In genomic region chr20:44354979-44355502, GRCh38 we compare ENCODE assay signal across 1 cellular context.
TF ChIP-seq lines count a peak whose summit lies in the region.

No MANE protein-coding gene starts in this region.

TF ChIP-seq in HepG2, 621 proteins besides CTCF, POLR2A, EP300 and RAD21 (continued from another document and continues in another):
- TF ChIP-seq RARA (CRISPR knock-in tag; IDR thresholded peaks at IDR 0.05) = no peak
- TF ChIP-seq RBM22 (optimal IDR thresholded peaks at IDR 0.05; ENCODE audit: low read length) = no peak
- TF ChIP-seq NFKBIZ (CRISPR knock-in tag; IDR thresholded peaks at IDR 0.05) = no peak
- TF ChIP-seq FLYWCH1 (CRISPR knock-in tag; IDR thresholded peaks at IDR 0.05) = no peak
- TF ChIP-seq HNF4A (CRISPR knock-in tag; IDR thresholded peaks at IDR 0.05) = no peak; the same call in 1 of the 2 replicates
- no peak for TF ChIP-seq ZNF749 (CRISPR knock-in tag; IDR thresholded peaks at IDR 0.05; ENCODE audit: borderline replicate concordance)
- TF ChIP-seq PAX8 (CRISPR knock-in tag; IDR thresholded peaks at IDR 0.05; ENCODE audit: borderline replicate concordance) = no peak
- TF ChIP-seq ADNP (CRISPR knock-in tag; IDR thresholded peaks at IDR 0.05) = peak; percentile 69; the same call in 1 of the 2 replicates
- peak; percentile 68; the same call in 1 of the 2 replicates for TF ChIP-seq MYPOP (CRISPR knock-in tag; IDR thresholded peaks at IDR 0.05)
- TF ChIP-seq ZNF446 (CRISPR knock-in tag; IDR thresholded peaks at IDR 0.05) = 0 out of 2 replicates have a peak, but pooled peaks have one; percentile 34
- no peak for TF ChIP-seq ZNF335 (CRISPR knock-in tag; IDR thresholded peaks at IDR 0.05)
- TF ChIP-seq HMGXB4 (CRISPR knock-in tag; IDR thresholded peaks at IDR 0.05; ENCODE audit: borderline replicate concordance in 1 of 2, low read depth in 1 of 2) = no peak
- TF ChIP-seq, protein P1, sequence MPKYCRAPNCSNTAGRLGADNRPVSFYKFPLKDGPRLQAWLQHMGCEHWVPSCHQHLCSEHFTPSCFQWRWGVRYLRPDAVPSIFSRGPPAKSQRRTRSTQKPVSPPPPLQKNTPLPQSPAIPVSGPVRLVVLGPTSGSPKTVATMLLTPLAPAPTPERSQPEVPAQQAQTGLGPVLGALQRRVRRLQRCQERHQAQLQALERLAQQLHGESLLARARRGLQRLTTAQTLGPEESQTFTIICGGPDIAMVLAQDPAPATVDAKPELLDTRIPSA (CRISPR knock-in tag; IDR thresholded peaks at IDR 0.05; ENCODE audit: borderline replicate concordance) = no peak
- 0 out of 2 replicates have a peak, but pooled peaks have one; percentile 77 for TF ChIP-seq FOXO4 (CRISPR knock-in tag; conservative IDR thresholded peaks at IDR 0.05)
- no peak for TF ChIP-seq FOXK1 (CRISPR knock-in tag; IDR thresholded peaks at IDR 0.05; ENCODE audit: borderline replicate concordance, low read depth)
- TF ChIP-seq SNRNP70 (IDR thresholded peaks at IDR 0.05; ENCODE audit: low read depth, low read length) = no peak
- TF ChIP-seq KLF9 (CRISPR knock-in tag; IDR thresholded peaks at IDR 0.05; ENCODE audit: low read depth) = no peak
- TF ChIP-seq ZNF331 (CRISPR knock-in tag; IDR thresholded peaks at IDR 0.05) = peak; percentile 14; the same call in 1 of the 2 replicates
- no peak; the same call in 1 of the 2 replicates for TF ChIP-seq KLF6 (CRISPR knock-in tag; IDR thresholded peaks at IDR 0.05)
- no peak for TF ChIP-seq FOXM1 (CRISPR knock-in tag; IDR thresholded peaks at IDR 0.05)
- TF ChIP-seq KLF12 (CRISPR knock-in tag; IDR thresholded peaks at IDR 0.05; ENCODE audit: borderline replicate concordance) = no peak
- TF ChIP-seq ZKSCAN1 (IDR thresholded peaks at IDR 0.05; ENCODE audit: low read length) = peak; percentile 90
- TF ChIP-seq ZNF589 (CRISPR knock-in tag; conservative IDR thresholded peaks at IDR 0.05) = no peak; the same call in 1 of the 2 replicates
- no peak for TF ChIP-seq TBX2 (CRISPR knock-in tag; IDR thresholded peaks at IDR 0.05; ENCODE audit: borderline replicate concordance)
- TF ChIP-seq ZNF207 (IDR thresholded peaks at IDR 0.05; ENCODE audit: borderline replicate concordance) = no peak
- no peak for TF ChIP-seq ZNF841 (CRISPR knock-in tag; IDR thresholded peaks at IDR 0.05; ENCODE audit: borderline replicate concordance)
- TF ChIP-seq, protein P2, sequence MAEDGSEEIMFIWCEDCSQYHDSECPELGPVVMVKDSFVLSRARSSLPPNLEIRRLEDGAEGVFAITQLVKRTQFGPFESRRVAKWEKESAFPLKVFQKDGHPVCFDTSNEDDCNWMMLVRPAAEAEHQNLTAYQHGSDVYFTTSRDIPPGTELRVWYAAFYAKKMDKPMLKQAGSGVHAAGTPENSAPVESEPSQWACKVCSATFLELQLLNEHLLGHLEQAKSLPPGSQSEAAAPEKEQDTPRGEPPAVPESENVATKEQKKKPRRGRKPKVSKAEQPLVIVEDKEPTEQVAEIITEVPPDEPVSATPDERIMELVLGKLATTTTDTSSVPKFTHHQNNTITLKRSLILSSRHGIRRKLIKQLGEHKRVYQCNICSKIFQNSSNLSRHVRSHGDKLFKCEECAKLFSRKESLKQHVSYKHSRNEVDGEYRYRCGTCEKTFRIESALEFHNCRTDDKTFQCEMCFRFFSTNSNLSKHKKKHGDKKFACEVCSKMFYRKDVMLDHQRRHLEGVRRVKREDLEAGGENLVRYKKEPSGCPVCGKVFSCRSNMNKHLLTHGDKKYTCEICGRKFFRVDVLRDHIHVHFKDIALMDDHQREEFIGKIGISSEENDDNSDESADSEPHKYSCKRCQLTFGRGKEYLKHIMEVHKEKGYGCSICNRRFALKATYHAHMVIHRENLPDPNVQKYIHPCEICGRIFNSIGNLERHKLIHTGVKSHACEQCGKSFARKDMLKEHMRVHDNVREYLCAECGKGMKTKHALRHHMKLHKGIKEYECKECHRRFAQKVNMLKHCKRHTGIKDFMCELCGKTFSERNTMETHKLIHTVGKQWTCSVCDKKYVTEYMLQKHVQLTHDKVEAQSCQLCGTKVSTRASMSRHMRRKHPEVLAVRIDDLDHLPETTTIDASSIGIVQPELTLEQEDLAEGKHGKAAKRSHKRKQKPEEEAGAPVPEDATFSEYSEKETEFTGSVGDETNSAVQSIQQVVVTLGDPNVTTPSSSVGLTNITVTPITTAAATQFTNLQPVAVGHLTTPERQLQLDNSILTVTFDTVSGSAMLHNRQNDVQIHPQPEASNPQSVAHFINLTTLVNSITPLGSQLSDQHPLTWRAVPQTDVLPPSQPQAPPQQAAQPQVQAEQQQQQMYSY (CRISPR knock-in tag; IDR thresholded peaks at IDR 0.05) = no peak
- no peak for TF ChIP-seq ZFP90 (CRISPR knock-in tag; IDR thresholded peaks at IDR 0.05; ENCODE audit: borderline replicate concordance)
- TF ChIP-seq ZNF101 (CRISPR knock-in tag; IDR thresholded peaks at IDR 0.05; ENCODE audit: borderline replicate concordance, low read depth) = no peak
- TF ChIP-seq ZNF569 (CRISPR knock-in tag; IDR thresholded peaks at IDR 0.05; ENCODE audit: borderline replicate concordance) = 0 out of 2 replicates have a peak, but pooled peaks have one; percentile 27
- TF ChIP-seq U2AF1 (optimal IDR thresholded peaks at IDR 0.05; ENCODE audit: low read depth, low read length) = no peak
- TF ChIP-seq HIC2 (CRISPR knock-in tag; IDR thresholded peaks at IDR 0.05; ENCODE audit: low read depth) = no peak
- TF ChIP-seq ATRX (CRISPR knock-in tag; IDR thresholded peaks at IDR 0.05; ENCODE audit: borderline replicate concordance) = no peak
- no peak for TF ChIP-seq ZNF350 (CRISPR knock-in tag; IDR thresholded peaks at IDR 0.05; ENCODE audit: borderline replicate concordance, low read depth)
- no peak for TF ChIP-seq KLF11 (CRISPR knock-in tag; IDR thresholded peaks at IDR 0.05)
- TF ChIP-seq GMEB1 (CRISPR knock-in tag; IDR thresholded peaks at IDR 0.05; ENCODE audit: borderline replicate concordance) = no peak
- 0 out of 2 replicates have a peak, but pooled peaks have one; percentile 63 for TF ChIP-seq SP5 (CRISPR knock-in tag; IDR thresholded peaks at IDR 0.05; ENCODE audit: borderline replicate concordance, low read depth)
- TF ChIP-seq ZNF512B (CRISPR knock-in tag; IDR thresholded peaks at IDR 0.05; ENCODE audit: borderline replicate concordance) = no peak
- TF ChIP-seq, protein P3, sequence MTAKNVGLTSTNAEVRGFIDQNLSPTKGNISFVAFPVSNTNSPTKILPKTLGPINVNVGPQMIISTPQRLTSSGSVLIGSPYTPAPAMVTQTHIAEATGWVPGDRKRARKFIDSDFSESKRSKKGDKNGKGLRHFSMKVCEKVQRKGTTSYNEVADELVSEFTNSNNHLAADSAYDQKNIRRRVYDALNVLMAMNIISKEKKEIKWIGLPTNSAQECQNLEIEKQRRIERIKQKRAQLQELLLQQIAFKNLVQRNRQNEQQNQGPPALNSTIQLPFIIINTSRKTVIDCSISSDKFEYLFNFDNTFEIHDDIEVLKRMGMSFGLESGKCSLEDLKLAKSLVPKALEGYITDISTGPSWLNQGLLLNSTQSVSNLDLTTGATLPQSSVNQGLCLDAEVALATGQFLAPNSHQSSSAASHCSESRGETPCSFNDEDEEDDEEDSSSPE (CRISPR knock-in tag; IDR thresholded peaks at IDR 0.05) = no peak; the same call in 1 of the 2 replicates
- no peak for TF ChIP-seq SIX1 (CRISPR knock-in tag; IDR thresholded peaks at IDR 0.05; ENCODE audit: borderline replicate concordance)
- no peak for TF ChIP-seq REXO4 (CRISPR knock-in tag; IDR thresholded peaks at IDR 0.05; ENCODE audit: borderline replicate concordance)
- TF ChIP-seq BRCA1 (CRISPR knock-in tag; IDR thresholded peaks at IDR 0.05) = no peak
- no peak for TF ChIP-seq PAF1 (CRISPR knock-in tag; IDR thresholded peaks at IDR 0.05)
- no peak for TF ChIP-seq ZNF276 (CRISPR knock-in tag; IDR thresholded peaks at IDR 0.05; ENCODE audit: low read depth)
- no peak for TF ChIP-seq TGIF2 (CRISPR knock-in tag; IDR thresholded peaks at IDR 0.05)
- TF ChIP-seq CREB1 (IDR thresholded peaks at IDR 0.05) = no peak
- TF ChIP-seq CREB1 (CRISPR knock-in tag; IDR thresholded peaks at IDR 0.05) = no peak
- TF ChIP-seq PHF5A (CRISPR knock-in tag; IDR thresholded peaks at IDR 0.05; ENCODE audit: low read depth, unreplicated experiment) = no peak
- no peak for TF ChIP-seq REPIN1 (CRISPR knock-in tag; IDR thresholded peaks at IDR 0.05; ENCODE audit: borderline replicate concordance, low read depth)
